8 cellular contexts compared by ENCODE assay signal in the genomic region with DNA sequence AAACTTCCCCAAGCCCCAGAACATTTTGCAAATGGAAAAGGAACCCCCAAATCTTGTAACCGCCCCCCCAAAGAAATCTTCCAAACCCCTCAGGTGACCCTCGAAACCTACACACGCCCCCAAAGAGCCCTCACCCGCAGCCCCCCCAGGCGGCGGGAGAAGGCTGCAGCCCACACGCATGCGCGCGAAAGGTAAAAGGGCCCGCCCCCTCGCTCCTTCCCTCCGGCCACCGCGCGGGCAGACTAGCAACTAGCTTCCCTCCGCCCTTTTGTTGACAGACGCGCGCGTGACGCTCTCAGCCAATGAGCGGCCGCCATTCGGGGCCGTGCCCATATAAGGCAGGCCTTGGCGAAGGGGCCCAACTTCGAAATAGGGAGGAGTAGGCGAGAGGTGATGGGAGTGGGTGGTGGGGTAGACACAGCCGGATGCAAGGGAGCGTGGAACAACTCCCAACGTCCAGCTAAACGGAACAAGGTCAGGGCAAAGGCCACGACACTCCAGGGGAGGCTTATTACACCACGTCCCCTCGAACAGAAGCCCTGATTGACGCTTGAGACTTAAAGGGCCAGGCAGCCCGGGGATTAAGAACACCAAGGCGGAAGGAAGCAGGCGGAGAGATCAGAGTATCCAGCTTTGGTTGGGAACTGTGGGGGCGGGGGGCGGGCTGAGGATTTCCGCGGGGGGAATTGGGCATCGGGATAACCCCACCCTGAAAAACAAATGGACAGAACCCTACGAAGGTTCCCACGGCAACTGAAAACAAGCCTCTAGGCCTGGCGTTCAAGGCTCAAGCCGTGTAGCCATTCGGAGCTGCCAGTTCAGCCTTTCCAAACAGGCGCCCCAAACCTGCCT. TPM values are rescaled to one million over a fixed set of nuclear protein-coding genes. Genes with fewer than 3 reads are reported as not detected.
A peak's percentile ranks its signal among the peaks of the same experiment; 100 is the strongest.
DNase-seq lines count a peak whose midpoint lies in the region; ATAC-seq, FAIRE-seq and TF ChIP-seq lines count a peak whose summit lies in the region.

No MANE protein-coding gene starts in this region.

- no peaks in the 10 kb centered on the region for H3K27me3 ChIP-seq in cardiac muscle cell
- no peaks in the 10 kb centered on the region for H3K27me3 ChIP-seq in pancreas
- no peaks in the 10 kb centered on the region for H3K27me3 ChIP-seq in tibial artery

- peak; percentile 97 for FAIRE-seq in pancreas (lab: Jason Lieb, UNC)

- intact Hi-C loops in pancreas (cut with DNase I) (loop anchor here in 1 of 3 donors (10.0 kb wide), 1 partner anchor 47 kb away; a partner anchor contains a TSS), tibial artery (cut with DNase I; ENCODE audit: low total_unique reads) (loop anchor here (10.0 kb wide), 1 partner anchor 47 kb away; a partner anchor contains a TSS)

- DNase-seq in NCI-H1436 (lab: John Stamatoyannopoulos, UW) (peak; percentile 97), SW480 (ENCODE audit: low spot score) (peak; percentile 100), cardiac muscle cell (ENCODE audit: low read depth in 1 of 2, low spot score in 1 of 2) (peak; percentile 100), pancreas (peak; percentile 98 to 99 (median 99)), tibial artery (peak; percentile 99 to 100)

- ATAC-seq in HG02798 (IDR thresholded peaks at IDR 0.05; ENCODE audit: poor library complexity, unreplicated experiment) (peak; percentile 95), pancreas (peak; percentile 90 to 95 (median 93))

- peaks cover 11% of the 10 kb centered on the region for H3K4me1 ChIP-seq in cardiac muscle cell (ENCODE audit: low read depth)
- H3K4me1 ChIP-seq in pancreas, result peaks cover 0 to 14% (median 8%) of the 10 kb centered on the region in 3 donors
- H3K4me1 ChIP-seq in tibial artery, result peaks cover 0 to 20% (median 10%) of the 10 kb centered on the region in 4 donors

- H3K36me3 ChIP-seq in cardiac muscle cell, result peaks cover 8% of the 10 kb centered on the region
- no peaks in the 10 kb centered on the region for H3K36me3 ChIP-seq in pancreas
- peaks cover under 1 to 16% (median 9%) of the 10 kb centered on the region in 3 donors for H3K36me3 ChIP-seq in tibial artery

- TF ChIP-seq CTCF in GM12874 (IDR thresholded peaks at IDR 0.05; ENCODE audit: insufficient read depth, low read depth, low read length) (0 out of 2 replicates have a peak, but pooled peaks have one; percentile 20), cardiac muscle cell (IDR thresholded peaks at IDR 0.05; ENCODE audit: low read depth, low read length) (peak; percentile 29), pancreas (IDR thresholded peaks at IDR 0.05) (no peak), tibial artery (IDR thresholded peaks at IDR 0.05) (peak; percentile 19 to 22)

- WGBS in adipose tissue, 3 donors, result 0 to 1% (median 0%) methylated on average over 48 to 51 of the region's 51 CpGs
- WGBS in pancreas, 2 donors, result 0 to 1% methylated on average over 50 to 51 of the region's 51 CpGs

- H3K27ac ChIP-seq in adipose tissue (ENCODE audit: low read depth, low read length) (peak overlapping the region; percentile 34), cardiac muscle cell (peak overlapping the region; percentile 98), pancreas (peak overlapping the region; percentile 77 to 96 (median 84)), tibial artery (peak overlapping the region; percentile 86 to 87)

- H3K9me3 ChIP-seq in cardiac muscle cell (ENCODE audit: low read depth) (no peaks in the 10 kb centered on the region), pancreas (no peaks in the 10 kb centered on the region), tibial artery (no peaks in the 10 kb centered on the region)

- H3K4me3 ChIP-seq in cardiac muscle cell (peak overlapping the region; percentile 80), pancreas (peak overlapping the region; percentile 24 to 51 (median 37)), tibial artery (peak overlapping the region; percentile 59 to 61)

RNA-seq across cellular contexts. Expression of a gene that starts 13.3 kb away (rescaled TPM):
- polyA plus RNA-seq in adipose tissue, result 1 to 10 TPM; 7.0 to 8.0 (median 7.3) TPM
- total RNA-seq in cardiac muscle cell, result 34.8 and 48.2 TPM in 2 replicates
- polyA plus RNA-seq in cardiac muscle cell, result 39.3 and 42.5 TPM in 2 replicates
- 10 to 100 TPM in 4 of 6 donors, 1 to 10 TPM in 2; 6.7 to 11.3 (median 10.7) TPM for total RNA-seq in pancreas
- 1 to 10 TPM; 8.3 to 8.7 TPM for polyA plus RNA-seq in pancreas

RNA-seq across cellular contexts. Expression of a gene that starts 15.9 kb away (rescaled TPM):
- under 1 TPM; 0.01 to 0.11 (median 0.02) TPM for polyA plus RNA-seq in adipose tissue
- total RNA-seq in cardiac muscle cell, result 0.11 and 0.33 TPM in 2 replicates
- polyA plus RNA-seq in cardiac muscle cell, result 0.07 and 0.18 TPM in 2 replicates
- not detected for total RNA-seq in pancreas
- polyA plus RNA-seq in pancreas, result not detected

RNA-seq across cellular contexts. Expression of a gene that starts 24.9 kb away (rescaled TPM):
- polyA plus RNA-seq in adipose tissue, result 1 to 10 TPM; 3.9 to 5.4 (median 4.9) TPM
- 22.2 and 31.1 TPM in 2 replicates for total RNA-seq in cardiac muscle cell
- 12.3 and 14.6 TPM in 2 replicates for polyA plus RNA-seq in cardiac muscle cell
- total RNA-seq in pancreas, result 1 to 10 TPM; 3.4 to 6.3 (median 4.9) TPM
- polyA plus RNA-seq in pancreas, result 1 to 10 TPM; 5.5 to 7.3 TPM

RNA-seq across cellular contexts. Expression of a gene that starts 25.6 kb away (rescaled TPM):
- polyA plus RNA-seq in adipose tissue (100 to 1,000 TPM; 175 to 370 (median 310) TPM), cardiac muscle cell (696 and 731 TPM in 2 replicates), pancreas (100 to 1,000 TPM; 125 to 183 TPM)
- total RNA-seq in cardiac muscle cell (258 and 298 TPM in 2 replicates), pancreas (100 to 1,000 TPM in 5 of 6 donors, 10 to 100 TPM in 1; 77.6 to 141 (median 133) TPM)

RNA-seq across cellular contexts. Expression of a gene that starts 49.3 kb away (rescaled TPM):
- 10 to 100 TPM in 1 of 3 donors, 1 to 10 TPM in 2; 5.6 to 20.2 (median 7.2) TPM for polyA plus RNA-seq in adipose tissue
- 10.8 and 23.6 TPM in 2 replicates for total RNA-seq in cardiac muscle cell
- 12.8 and 14.9 TPM in 2 replicates for polyA plus RNA-seq in cardiac muscle cell
- 10 to 100 TPM in 1 of 6 donors, 1 to 10 TPM in 5; 2.6 to 10.1 (median 6.6) TPM for total RNA-seq in pancreas
- polyA plus RNA-seq in pancreas, result 10 to 100 TPM; 28.7 to 49.0 TPM

Comparison
In these comparisons a context has a peak if more than half of its experiments do, and no peak if none do; other contexts are left out.
1. Peak in every context shown above with its lines: DNase-seq, ATAC-seq, H3K4me3 ChIP-seq and H3K27ac ChIP-seq.
2. CTCF ChIP-seq: peak in GM12874 (single experiment), cardiac muscle cell (single experiment) and tibial artery (2 of 2); none in pancreas (0 of 4).
3. H3K27ac ChIP-seq: peak in every context shown above with its lines; median percentile 98 in cardiac muscle cell; 86 in tibial artery; 84 in pancreas; 34 in adipose tissue.